16 cellular contexts compared by ENCODE assay signal in genomic region chr13:91056746-91057145, GRCh38.
DNase-seq lines count a peak whose midpoint lies in the region; ATAC-seq and TF ChIP-seq lines count a peak whose summit lies in the region.
"Had no signal": no experiment of that assay in that cellular context is flagged by ENCODE, and none has a peak within 500 bp of the region (broad histone marks: within the 10 kb centered on the region; RNA-seq: fewer than 3 reads in every experiment).

No MANE protein-coding gene starts in this region.

- no peaks in the 10 kb centered on the region; the same call in 1 of the 2 replicates for H3K36me3 ChIP-seq in BE2C
- H3K36me3 ChIP-seq: colonic mucosa, right lobe of liver, thyroid gland had no signal

- no peaks in the 10 kb centered on the region for H3K27me3 ChIP-seq in BE2C
- H3K27me3 ChIP-seq: colonic mucosa, right lobe of liver, thyroid gland had no signal

- no peaks in the 10 kb centered on the region for H3K4me1 ChIP-seq in BE2C
- H3K4me1 ChIP-seq: colonic mucosa, right lobe of liver, thyroid gland had no signal

- in situ Hi-C loops in GM13976 (cut with MboI; ENCODE audit: low sequenced_read_pairs, unreplicated experiment), result no loop called here

- no peaks in the 10 kb centered on the region for H3K9me3 ChIP-seq in BE2C
- H3K9me3 ChIP-seq: colonic mucosa, right lobe of liver, thyroid gland had no signal

- TF ChIP-seq CTCF in GM13976 (IDR thresholded peaks at IDR 0.05; ENCODE audit: borderline replicate concordance, control extremely low read depth, extremely low read depth, insufficient read depth, missing control alignments), result no peak
- no peak for TF ChIP-seq CTCF in coronary artery (IDR thresholded peaks at IDR 0.05)
- no peak for TF ChIP-seq CTCF in BE2C (IDR thresholded peaks at IDR 0.05; ENCODE audit: low read depth, low read length)

- ATAC-seq in GM19397 (IDR thresholded peaks at IDR 0.05; ENCODE audit: unreplicated experiment), result peak; percentile 82
- ATAC-seq in HG02852 (IDR thresholded peaks at IDR 0.05; ENCODE audit: unreplicated experiment), result peak; percentile 90
- peak; percentile 82 for ATAC-seq in HG03457 (IDR thresholded peaks at IDR 0.05; ENCODE audit: unreplicated experiment)
- ATAC-seq: HepG2, right lobe of liver had no signal

- peak; percentile 7 for DNase-seq in GM13976 (ENCODE audit: low spot score)
- DNase-seq in coronary artery (ENCODE audit: low spot score), result no peak
- DNase-seq in BE2C, result no peak
- DNase-seq in LoVo (ENCODE audit: low spot score), result no peak
- DNase-seq in SW480 (ENCODE audit: low spot score), result no peak
- DNase-seq: activated CD8-positive, alpha-beta memory T cell treated with anti-CD3 and anti-CD28 coated beads for 24 hours; activated naive CD8-positive, alpha-beta T cell treated with anti-CD3 and anti-CD28 coated beads, Interleukin-2, amount 10 ng/mL, durations not matched to agents 7 days and 5 days; colonic mucosa; naive B cell; NCI-H2029 treated with DMSO at 0.1 percent for 48 hours; right lobe of liver; thyroid gland had no signal

- H3K27ac ChIP-seq in coronary artery, result no peak overlapping the region
- H3K27ac ChIP-seq: colonic mucosa, right lobe of liver, thyroid gland had no signal

- H3K4me3 ChIP-seq in coronary artery (no peak overlapping the region), BE2C (ENCODE audit: low read depth, low read length) (no peak overlapping the region)
- H3K4me3 ChIP-seq: colonic mucosa, right lobe of liver, thyroid gland had no signal
